Comparison of ENCODE assay signal across 16 cellular contexts in the genomic region with DNA sequence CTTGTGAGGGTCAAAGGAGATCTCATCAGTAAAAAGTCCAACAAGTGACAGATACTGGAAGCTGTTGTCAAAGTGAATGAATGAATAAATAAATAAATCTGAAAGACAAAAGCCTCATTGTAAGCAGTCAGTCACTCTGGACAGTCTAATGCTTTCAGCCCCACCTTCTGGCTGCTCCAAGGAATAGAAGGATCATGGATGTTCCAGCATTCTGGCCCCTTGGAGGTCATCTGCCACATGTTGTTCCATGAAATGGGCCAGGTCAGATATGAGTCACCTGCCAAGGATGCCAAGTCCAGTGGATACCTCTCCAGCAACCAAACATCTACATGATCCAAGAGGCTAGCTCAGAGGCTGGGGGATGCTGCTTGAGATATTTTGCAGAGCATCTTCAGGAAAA.
DNase-seq lines count a peak whose midpoint lies in the region; ATAC-seq, FAIRE-seq and TF ChIP-seq lines count a peak whose summit lies in the region.
"Had no signal": no experiment of that assay in that cellular context is flagged by ENCODE, and none has a peak within 500 bp of the region (broad histone marks: within the 10 kb centered on the region; RNA-seq: fewer than 3 reads in every experiment).

No MANE protein-coding gene starts in this region.

- H3K4me2 ChIP-seq in A549, result no peak overlapping the region

- H3K4me1 ChIP-seq in A549 (no peaks in the 10 kb centered on the region), HEK293 (ENCODE audit: control insufficient read depth, insufficient read depth, low read length) (no peaks in the 10 kb centered on the region)
- H3K4me1 ChIP-seq: prostate gland had no signal

- POLR2A ChIA-PET in A549 (lab: Yijun Ruan, JAX) (no interaction called here), HEK293 (lab: Yijun Ruan, JAX) (no interaction called here)

- H3K9me3 ChIP-seq in A549 (peaks cover 35% of the 10 kb centered on the region), HEK293 (ENCODE audit: control insufficient read depth, insufficient read depth, low read depth, low read length) (no peaks in the 10 kb centered on the region)
- H3K9me3 ChIP-seq: prostate gland had no signal

- TF ChIP-seq CTCF in A549 (IDR thresholded peaks at IDR 0.05) (no peak), HEK293 (tag by site-specific recombination; IDR thresholded peaks at IDR 0.05) (no peak), VCaP (conservative IDR thresholded peaks at IDR 0.05) (peak; percentile 41)

- FAIRE-seq in A549 (lab: Jason Lieb, UNC) (no peak), frontal cortex (lab: Jason Lieb, UNC) (peak; percentile 59)

- H3K27ac ChIP-seq in A549 (no peak overlapping the region), HEK293 (ENCODE audit: extremely low read depth, low read depth, low read length) (no peak overlapping the region), VCaP (no peak overlapping the region)
- H3K27ac ChIP-seq: prostate gland had no signal

- TF ChIP-seq EP300 in A549 (IDR thresholded peaks at IDR 0.05), result no peak

- DNase-seq in A549 (ENCODE audit: low read depth in 1 of 2, low spot score in 1 of 2) (peak in 1 of 2 experiments; percentile 33), frontal cortex (ENCODE audit: low spot score in 2 of 2) (no peak), HCEC 1CT (no peak), NCI-H226 (no peak)
- DNase-seq: cerebellar nuclear complex, DND-41, erythroblast, H7, NCI-H1105 treated with DMSO at 0.1 percent for 48 hours, NCI-H345, OCI-M1 had no signal

- CTCF ChIA-PET in A549 (lab: Yijun Ruan, JAX), result interaction anchor here (0.9 to 4.4 kb wide), 5 partner anchors 10 to 530 kb away, joined by 3 to 22 read pairs (median 10); no protein-coding TSS in a partner anchor
- CTCF ChIA-PET in HEK293 (lab: Yijun Ruan, JAX), result interaction anchor here (1.1 to 2.0 kb wide), 3 partner anchors 9 to 15 kb away, joined by 4 to 9 read pairs (median 6); no protein-coding TSS in a partner anchor

- TF ChIP-seq POLR2A in A549 (IDR thresholded peaks at IDR 0.05; ENCODE audit: low read length), result no peak

- TF ChIP-seq RAD21 in A549 (conservative IDR thresholded peaks at IDR 0.05 in 1 of 2, IDR thresholded peaks at IDR 0.05 in 1 of 2), result peak; percentile 22 to 31; a peak in 2 of 5 replicates

- no peak overlapping the region for H3K4me3 ChIP-seq in A549
- no peak overlapping the region for H3K4me3 ChIP-seq in HEK293 (ENCODE audit: low read depth, low read length)
- H3K4me3 ChIP-seq: prostate gland had no signal

- peak in 1 of 2 experiments; percentile 58; a peak in 3 of 6 replicates for ATAC-seq in A549
- ATAC-seq in GM18511 (IDR thresholded peaks at IDR 0.05; ENCODE audit: unreplicated experiment), result no peak
- no peak for ATAC-seq in HG03039 (IDR thresholded peaks at IDR 0.05; ENCODE audit: unreplicated experiment)

- no peaks in the 10 kb centered on the region for H3K36me3 ChIP-seq in HEK293 (ENCODE audit: control insufficient read depth in 2 of 2, insufficient read depth in 1 of 2, low read length in 2 of 2)
- H3K36me3 ChIP-seq: prostate gland had no signal

TF ChIP-seq in A549, 52 proteins besides CTCF, POLR2A, EP300 and RAD21:
- TF ChIP-seq HEYL (CRISPR knock-in tag; IDR thresholded peaks at IDR 0.05) (no peak), POLR2AphosphoS2 (conservative IDR thresholded peaks at IDR 0.05; ENCODE audit: low read length) (no peak), HOXA7 (CRISPR knock-in tag; IDR thresholded peaks at IDR 0.05) (no peak)
- TF ChIP-seq, protein P1, sequence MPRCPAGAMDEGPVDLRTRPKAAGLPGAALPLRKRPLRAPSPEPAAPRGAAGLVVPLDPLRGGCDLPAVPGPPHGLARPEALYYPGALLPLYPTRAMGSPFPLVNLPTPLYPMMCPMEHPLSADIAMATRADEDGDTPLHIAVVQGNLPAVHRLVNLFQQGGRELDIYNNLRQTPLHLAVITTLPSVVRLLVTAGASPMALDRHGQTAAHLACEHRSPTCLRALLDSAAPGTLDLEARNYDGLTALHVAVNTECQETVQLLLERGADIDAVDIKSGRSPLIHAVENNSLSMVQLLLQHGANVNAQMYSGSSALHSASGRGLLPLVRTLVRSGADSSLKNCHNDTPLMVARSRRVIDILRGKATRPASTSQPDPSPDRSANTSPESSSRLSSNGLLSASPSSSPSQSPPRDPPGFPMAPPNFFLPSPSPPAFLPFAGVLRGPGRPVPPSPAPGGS (IDR thresholded peaks at IDR 0.05), result no peak

TF ChIP-seq in HEK293, 187 proteins besides CTCF, POLR2A, EP300 and RAD21:
- TF ChIP-seq ZNF423 (tag by site-specific recombination; IDR thresholded peaks at IDR 0.05) (no peak), ZNF112 (tag by site-specific recombination; IDR thresholded peaks at IDR 0.05) (no peak), ZNF654 (tag by site-specific recombination; IDR thresholded peaks at IDR 0.05; ENCODE audit: low read depth) (peak; percentile 50), SETDB1 (IDR thresholded peaks at IDR 0.05; ENCODE audit: insufficient read length, low read length) (no peak), SALL2 (tag by site-specific recombination; IDR thresholded peaks at IDR 0.05; ENCODE audit: borderline replicate concordance) (no peak)
- TF ChIP-seq, protein P2, sequence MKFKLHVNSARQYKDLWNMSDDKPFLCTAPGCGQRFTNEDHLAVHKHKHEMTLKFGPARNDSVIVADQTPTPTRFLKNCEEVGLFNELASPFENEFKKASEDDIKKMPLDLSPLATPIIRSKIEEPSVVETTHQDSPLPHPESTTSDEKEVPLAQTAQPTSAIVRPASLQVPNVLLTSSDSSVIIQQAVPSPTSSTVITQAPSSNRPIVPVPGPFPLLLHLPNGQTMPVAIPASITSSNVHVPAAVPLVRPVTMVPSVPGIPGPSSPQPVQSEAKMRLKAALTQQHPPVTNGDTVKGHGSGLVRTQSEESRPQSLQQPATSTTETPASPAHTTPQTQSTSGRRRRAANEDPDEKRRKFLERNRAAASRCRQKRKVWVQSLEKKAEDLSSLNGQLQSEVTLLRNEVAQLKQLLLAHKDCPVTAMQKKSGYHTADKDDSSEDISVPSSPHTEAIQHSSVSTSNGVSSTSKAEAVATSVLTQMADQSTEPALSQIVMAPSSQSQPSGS (tag by site-specific recombination; IDR thresholded peaks at IDR 0.05; ENCODE audit: low read depth), result no peak
- TF ChIP-seq, protein P3, sequence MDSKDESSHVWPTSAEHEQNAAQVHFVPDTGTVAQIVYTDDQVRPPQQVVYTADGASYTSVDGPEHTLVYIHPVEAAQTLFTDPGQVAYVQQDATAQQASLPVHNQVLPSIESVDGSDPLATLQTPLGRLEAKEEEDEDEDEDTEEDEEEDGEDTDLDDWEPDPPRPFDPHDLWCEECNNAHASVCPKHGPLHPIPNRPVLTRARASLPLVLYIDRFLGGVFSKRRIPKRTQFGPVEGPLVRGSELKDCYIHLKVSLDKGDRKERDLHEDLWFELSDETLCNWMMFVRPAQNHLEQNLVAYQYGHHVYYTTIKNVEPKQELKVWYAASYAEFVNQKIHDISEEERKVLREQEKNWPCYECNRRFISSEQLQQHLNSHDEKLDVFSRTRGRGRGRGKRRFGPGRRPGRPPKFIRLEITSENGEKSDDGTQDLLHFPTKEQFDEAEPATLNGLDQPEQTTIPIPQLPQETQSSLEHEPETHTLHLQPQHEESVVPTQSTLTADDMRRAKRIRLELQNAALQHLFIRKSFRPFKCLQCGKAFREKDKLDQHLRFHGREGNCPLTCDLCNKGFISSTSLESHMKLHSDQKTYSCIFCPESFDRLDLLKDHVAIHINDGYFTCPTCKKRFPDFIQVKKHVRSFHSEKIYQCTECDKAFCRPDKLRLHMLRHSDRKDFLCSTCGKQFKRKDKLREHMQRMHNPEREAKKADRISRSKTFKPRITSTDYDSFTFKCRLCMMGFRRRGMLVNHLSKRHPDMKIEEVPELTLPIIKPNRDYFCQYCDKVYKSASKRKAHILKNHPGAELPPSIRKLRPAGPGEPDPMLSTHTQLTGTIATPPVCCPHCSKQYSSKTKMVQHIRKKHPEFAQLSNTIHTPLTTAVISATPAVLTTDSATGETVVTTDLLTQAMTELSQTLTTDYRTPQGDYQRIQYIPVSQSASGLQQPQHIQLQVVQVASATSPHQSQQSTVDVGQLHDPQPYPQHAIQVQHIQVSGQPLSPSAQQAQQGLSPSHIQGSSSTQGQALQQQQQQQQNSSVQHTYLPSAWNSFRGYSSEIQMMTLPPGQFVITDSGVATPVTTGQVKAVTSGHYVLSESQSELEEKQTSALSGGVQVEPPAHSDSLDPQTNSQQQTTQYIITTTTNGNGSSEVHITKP (tag by site-specific recombination; IDR thresholded peaks at IDR 0.05), result no peak
